In the genomic region with DNA sequence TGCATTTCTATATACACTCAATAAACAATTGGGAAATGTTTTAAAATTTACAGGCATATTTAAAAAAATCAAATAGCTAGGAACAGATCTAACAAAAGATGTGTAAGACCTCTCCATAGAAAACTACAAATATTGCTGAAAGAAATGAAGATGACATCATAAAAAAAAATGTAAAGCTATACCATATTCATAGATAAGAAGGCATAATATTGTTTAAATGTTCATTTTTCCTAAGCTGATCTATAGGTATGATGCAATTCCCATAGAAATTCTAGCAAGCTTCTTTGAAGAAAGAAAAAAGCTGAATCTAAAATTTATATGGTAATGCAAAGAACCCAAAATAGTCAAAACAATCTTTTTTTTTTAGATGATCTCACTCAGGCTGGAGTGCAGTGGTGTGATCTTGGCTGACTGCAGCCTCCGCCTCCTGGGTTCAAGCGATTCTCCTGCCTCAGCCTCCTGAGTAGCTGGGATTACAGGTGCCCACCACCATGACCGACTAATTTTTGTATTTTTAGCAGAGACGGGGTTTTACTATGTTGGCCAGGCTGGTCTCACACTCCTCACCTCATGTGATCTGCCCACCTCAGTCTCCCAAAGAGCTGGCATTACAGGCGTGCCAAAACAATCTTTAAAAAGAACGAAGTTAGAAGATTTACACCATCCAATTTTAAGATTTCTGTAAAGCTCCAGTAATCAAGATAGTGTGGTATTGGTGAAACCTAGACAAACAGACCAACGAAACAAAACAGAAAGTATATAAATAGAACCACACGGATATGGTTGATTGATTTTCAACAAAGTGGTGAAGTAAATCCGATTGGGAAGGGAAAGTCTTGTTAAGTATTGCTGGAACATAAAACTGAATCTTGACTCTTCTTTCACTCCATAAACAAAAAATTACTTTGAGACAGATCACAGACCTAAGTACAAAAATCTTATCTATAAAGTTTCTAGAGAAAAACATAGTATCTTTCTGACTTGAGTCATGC, we compare ENCODE assay signal across 16 cellular contexts. TPM values are rescaled to one million over a fixed set of nuclear protein-coding genes. Genes with fewer than 3 reads are reported as not detected.
DNase-seq lines count a peak whose midpoint lies in the region; ATAC-seq and TF ChIP-seq lines count a peak whose summit lies in the region.
"Had no signal": no experiment of that assay in that cellular context is flagged by ENCODE, and none has a peak within 500 bp of the region (broad histone marks: within the 10 kb centered on the region; RNA-seq: fewer than 3 reads in every experiment).

No MANE protein-coding gene starts in this region.

- H3K4me3 ChIP-seq in CD8-positive, alpha-beta memory T cell (ENCODE audit: low read length), result no peak overlapping the region
- H3K4me3 ChIP-seq in body of pancreas (no peak overlapping the region), breast epithelium (no peak overlapping the region), ascending aorta (no peak overlapping the region)
- H3K4me3 ChIP-seq: upper lobe of right lung had no signal

- ATAC-seq in GM19035 (IDR thresholded peaks at IDR 0.05; ENCODE audit: unreplicated experiment) (peak; percentile 21), HG03066 (IDR thresholded peaks at IDR 0.05; ENCODE audit: low read depth, unreplicated experiment) (peak; percentile 30), body of pancreas (no peak)
- ATAC-seq: naive thymus-derived CD8-positive, alpha-beta T cell; upper lobe of right lung had no signal

- intact Hi-C loops in body of pancreas (cut with DNase I), result no loop called here
- intact Hi-C loops in breast epithelium (cut with DNase I; ENCODE audit: low total_unique reads), result no loop called here
- intact Hi-C loops in ascending aorta (cut with DNase I), result no loop called here

- no peak for DNase-seq in CD8-positive, alpha-beta memory T cell
- DNase-seq in body of pancreas, result no peak
- DNase-seq in breast epithelium (ENCODE audit: low spot score in 2 of 2), result no peak
- DNase-seq in effector CD4-positive, alpha-beta T cell, result no peak
- DNase-seq in ascending aorta (ENCODE audit: low spot score in 2 of 2), result no peak
- no peak for DNase-seq in activated naive CD4-positive, alpha-beta T cell treated with anti-CD3 and anti-CD28 coated beads, Interleukin-2, amount 10 ng/mL, durations not matched to agents 7 days and 5 days
- DNase-seq: activated CD8-positive, alpha-beta memory T cell treated with anti-CD3 and anti-CD28 coated beads for 24 hours; AML-193; islet precursor cell; KG1; naive thymus-derived CD8-positive, alpha-beta T cell; NCI-H2081; small intestine; upper lobe of right lung had no signal

- H3K27ac Mint-ChIP-seq in CD8-positive, alpha-beta memory T cell, result peak overlapping the region in 7 of 8 donors; percentile 1 to 82 (median 30)
- no peak overlapping the region for H3K27ac Mint-ChIP-seq in activated naive CD4-positive, alpha-beta T cell treated with anti-CD3 and anti-CD28 coated beads, Interleukin-2, amount 10 ng/mL, durations not matched to agents 7 days and 5 days

- no peaks in the 10 kb centered on the region for H3K27me3 ChIP-seq in CD8-positive, alpha-beta memory T cell (ENCODE audit: insufficient read depth, low read length, poor library complexity, severe bottlenecking)
- no peaks in the 10 kb centered on the region for H3K27me3 ChIP-seq in body of pancreas
- H3K27me3 ChIP-seq in breast epithelium, result no peaks in the 10 kb centered on the region
- no peaks in the 10 kb centered on the region for H3K27me3 ChIP-seq in ascending aorta
- H3K27me3 ChIP-seq: upper lobe of right lung had no signal

- peak overlapping the region in 1 of 7 donors; percentile 40 for H3K4me3 Mint-ChIP-seq in CD8-positive, alpha-beta memory T cell
- H3K4me3 Mint-ChIP-seq in activated naive CD4-positive, alpha-beta T cell treated with anti-CD3 and anti-CD28 coated beads, Interleukin-2, amount 10 ng/mL, durations not matched to agents 7 days and 5 days, result no peak overlapping the region

- H3K4me1 ChIP-seq in CD8-positive, alpha-beta memory T cell (ENCODE audit: insufficient read depth, low read length), result peaks cover 20% of the 10 kb centered on the region
- H3K4me1 ChIP-seq in body of pancreas, result peaks cover 28% of the 10 kb centered on the region
- H3K4me1 ChIP-seq in breast epithelium, result no peaks in the 10 kb centered on the region
- H3K4me1 ChIP-seq in ascending aorta, result peaks cover 0 to 13% of the 10 kb centered on the region in 2 donors

- peaks cover 29 to 36% (median 32%) of the 10 kb centered on the region in 3 donors for H3K4me1 Mint-ChIP-seq in CD8-positive, alpha-beta memory T cell
- peaks cover 31% of the 10 kb centered on the region for H3K4me1 Mint-ChIP-seq in activated naive CD4-positive, alpha-beta T cell treated with anti-CD3 and anti-CD28 coated beads, Interleukin-2, amount 10 ng/mL, durations not matched to agents 7 days and 5 days

- H3K9me3 ChIP-seq in CD8-positive, alpha-beta memory T cell (ENCODE audit: low read length), result no peaks in the 10 kb centered on the region
- H3K9me3 ChIP-seq in body of pancreas, result no peaks in the 10 kb centered on the region
- no peaks in the 10 kb centered on the region for H3K9me3 ChIP-seq in breast epithelium
- no peaks in the 10 kb centered on the region for H3K9me3 ChIP-seq in ascending aorta
- H3K9me3 ChIP-seq: upper lobe of right lung had no signal

- POLR2A ChIA-PET in CD8-positive, alpha-beta memory T cell (lab: Charles Lee), result interaction anchor here (0.6 kb wide), 1 partner anchor 184 kb away, joined by 3 read pairs; no protein-coding TSS in a partner anchor

- no peaks in the 10 kb centered on the region for H3K36me3 ChIP-seq in CD8-positive, alpha-beta memory T cell (ENCODE audit: insufficient read depth, low read length)
- H3K36me3 ChIP-seq in body of pancreas (replicated peaks in 1 of 2; ENCODE audit: insufficient read depth in 1 of 2, low read depth in 2 of 2) (no peaks in the 10 kb centered on the region), breast epithelium (no peaks in the 10 kb centered on the region), ascending aorta (no peaks in the 10 kb centered on the region)
- H3K36me3 ChIP-seq: upper lobe of right lung had no signal

- WGBS in body of pancreas, 2 donors, result 43 to 53% methylated on average over 9 of the region's 9 CpGs

- H3K27ac ChIP-seq in CD8-positive, alpha-beta memory T cell (ENCODE audit: low read depth, low read length), result no peak overlapping the region
- H3K27ac ChIP-seq in body of pancreas (peak overlapping the region; percentile 10 to 58 (median 46)), breast epithelium (no peak overlapping the region), ascending aorta (no peak overlapping the region)
- H3K27ac ChIP-seq: upper lobe of right lung had no signal

- H3K9me3 Mint-ChIP-seq in CD8-positive, alpha-beta memory T cell, result peaks cover 1 to 31% (median 26%) of the 10 kb centered on the region in 5 donors
- H3K9me3 Mint-ChIP-seq in activated naive CD4-positive, alpha-beta T cell treated with anti-CD3 and anti-CD28 coated beads, Interleukin-2, amount 10 ng/mL, durations not matched to agents 7 days and 5 days, result peaks cover 33% of the 10 kb centered on the region

- TF ChIP-seq POLR2A in body of pancreas (IDR thresholded peaks at IDR 0.05) (no peak), breast epithelium (IDR thresholded peaks at IDR 0.05) (no peak)

- TF ChIP-seq CTCF in body of pancreas (IDR thresholded peaks at IDR 0.05), result no peak
- no peak for TF ChIP-seq CTCF in breast epithelium (IDR thresholded peaks at IDR 0.05)
- no peak for TF ChIP-seq CTCF in ascending aorta (IDR thresholded peaks at IDR 0.05)

- CTCF ChIA-PET in CD8-positive, alpha-beta memory T cell (lab: Charles Lee), result interaction anchor here (0.7 to 1.1 kb wide), 3 partner anchors 10 to 144 kb away, joined by 3 read pairs; no protein-coding TSS in a partner anchor
- CTCF ChIA-PET in activated naive CD4-positive, alpha-beta T cell treated with anti-CD3 and anti-CD28 coated beads, Interleukin-2, amount 10 ng/mL, durations not matched to agents 7 days and 5 days (lab: Charles Lee), result interaction anchor here (1.2 to 9.6 kb wide), 4 partner anchors 28 to 260 kb away, joined by 3 to 158 read pairs (median 4); no protein-coding TSS in a partner anchor

- H3K36me3 Mint-ChIP-seq in CD8-positive, alpha-beta memory T cell, result peaks cover 4 to 28% (median 9%) of the 10 kb centered on the region in 3 donors
- H3K36me3 Mint-ChIP-seq in activated naive CD4-positive, alpha-beta T cell treated with anti-CD3 and anti-CD28 coated beads, Interleukin-2, amount 10 ng/mL, durations not matched to agents 7 days and 5 days, result peaks cover 35% of the 10 kb centered on the region

- no peaks in the 10 kb centered on the region for H3K27me3 Mint-ChIP-seq in CD8-positive, alpha-beta memory T cell
- peaks cover 4% of the 10 kb centered on the region for H3K27me3 Mint-ChIP-seq in activated naive CD4-positive, alpha-beta T cell treated with anti-CD3 and anti-CD28 coated beads, Interleukin-2, amount 10 ng/mL, durations not matched to agents 7 days and 5 days
- H3K27me3 Mint-ChIP-seq: naive thymus-derived CD8-positive, alpha-beta T cell had no signal

RNA-seq across cellular contexts. Expression of a gene that starts 6.3 kb away (rescaled TPM):
- 100 to 1,000 TPM; 174 to 180 TPM for total RNA-seq in CD8-positive, alpha-beta memory T cell
- 24.8 TPM for polyA plus RNA-seq in CD8-positive, alpha-beta memory T cell
- 10 to 100 TPM; 28.5 to 30.3 TPM for total RNA-seq in body of pancreas
- total RNA-seq in breast epithelium, result 100 to 1,000 TPM in 2 of 3 donors, 10 to 100 TPM in 1; 13.8 to 177 (median 135) TPM
- total RNA-seq in ascending aorta, result 52.2 TPM

Comparison
In these comparisons a context has a peak if more than half of its experiments do, and no peak if none do; other contexts are left out.
1. H3K27ac ChIP-seq: peak in body of pancreas (4 of 4); none in CD8-positive, alpha-beta memory T cell (single experiment), breast epithelium (0 of 2) and ascending aorta (0 of 2).